Comparison of ENCODE assay signal across 8 cellular contexts in the genomic region with DNA sequence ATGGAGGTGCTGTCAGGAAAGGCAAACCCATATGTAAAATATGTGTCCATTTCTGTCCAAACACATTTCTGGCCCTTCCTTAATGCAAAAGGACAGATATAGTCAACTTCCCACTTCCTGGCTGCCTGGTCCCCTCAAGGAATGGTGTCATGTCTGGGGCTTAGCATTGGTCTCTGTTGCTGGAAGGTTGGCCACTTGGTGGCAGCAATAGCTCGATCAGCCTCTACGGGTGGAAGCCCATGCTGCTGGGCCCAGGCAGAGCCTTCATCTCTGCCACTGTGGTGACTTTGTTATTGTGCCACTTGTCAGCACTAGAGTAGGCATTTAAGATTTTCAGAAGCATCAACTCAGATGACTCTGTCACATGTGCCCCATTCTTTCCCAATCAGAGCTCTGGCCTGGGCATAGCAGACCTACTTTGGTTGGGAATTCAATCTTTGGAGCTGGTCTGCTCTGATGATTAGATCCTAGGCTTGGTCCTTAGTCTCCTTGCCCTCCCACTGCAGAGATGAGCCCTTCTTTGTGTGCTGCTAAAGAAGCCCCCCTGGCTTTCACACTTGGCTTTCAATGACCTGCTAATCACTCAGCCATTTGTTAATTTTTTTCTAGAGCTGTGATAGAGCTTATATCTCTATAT. TPM values are rescaled to one million over a fixed set of nuclear protein-coding genes. Genes with fewer than 3 reads are reported as not detected.
A peak's percentile ranks its signal among the peaks of the same experiment; 100 is the strongest.
DNase-seq lines count a peak whose midpoint lies in the region; ATAC-seq and TF ChIP-seq lines count a peak whose summit lies in the region.

No MANE protein-coding gene starts in this region.

- no peak overlapping the region for H3K14ac ChIP-seq in IMR-90 (replicated peaks; ENCODE audit: low read depth, low read length)

- intact Hi-C loops in IMR-90 (cut with micrococcal nuclease) = loop anchor here (1.0 to 5.0 kb wide), 3 partner anchors 105 to 302 kb away; no protein-coding TSS in a partner anchor
- intact Hi-C loops in adrenal gland (cut with DNase I) = loop anchor here (5.0 kb wide), 2 partner anchors 102 to 107 kb away; no protein-coding TSS in a partner anchor
- intact Hi-C loops in left ventricle myocardium inferior (cut with micrococcal nuclease) = no loop called here

- H2BK5ac ChIP-seq in IMR-90 (ENCODE audit: low read depth, low read length, poor library complexity, severe bottlenecking) = no peak overlapping the region

- TF ChIP-seq CTCF in C4-2B (conservative IDR thresholded peaks at IDR 0.05) = peak; percentile 88
- TF ChIP-seq CTCF in IMR-90 (conservative IDR thresholded peaks at IDR 0.05; ENCODE audit: low read depth, low read length) = peak; percentile 70
- TF ChIP-seq CTCF in adrenal gland (IDR thresholded peaks at IDR 0.05) = peak; percentile 38 to 75 (median 64)
- TF ChIP-seq CTCF in left ventricle myocardium inferior (IDR thresholded peaks at IDR 0.05; ENCODE audit: borderline replicate concordance) = peak; percentile 82

- no peak overlapping the region for H3K56ac ChIP-seq in IMR-90 (ENCODE audit: extremely low read depth, insufficient read depth, low read length)

- CTCF ChIA-PET in IMR-90 (lab: Yijun Ruan, JAX) = interaction anchor here (0.8 to 3.0 kb wide), 11 partner anchors 9 to 302 kb away, joined by 3 to 16 read pairs (median 3); no protein-coding TSS in a partner anchor

- TF ChIP-seq POLR2A in IMR-90 (IDR thresholded peaks at IDR 0.05; ENCODE audit: low read depth, low read length) (no peak), adrenal gland (IDR thresholded peaks at IDR 0.05) (no peak)

- H3K9me1 ChIP-seq in IMR-90 (ENCODE audit: insufficient read depth, low read length) = no peaks in the 10 kb centered on the region

- H2AK9ac ChIP-seq in IMR-90 (replicated peaks; ENCODE audit: low read depth, low read length, poor library complexity) = no peak overlapping the region

- peak; percentile 75 for TF ChIP-seq RAD21 in IMR-90 (IDR thresholded peaks at IDR 0.05; ENCODE audit: low read length)

- H2AFZ ChIP-seq in IMR-90 (replicated peaks; ENCODE audit: low read length, poor library complexity) = no peak overlapping the region

- no peak overlapping the region for H2BK15ac ChIP-seq in IMR-90 (ENCODE audit: low read depth, low read length)

- H4K91ac ChIP-seq in IMR-90 (ENCODE audit: insufficient read depth, low read depth, low read length) = no peak overlapping the region

- ATAC-seq in GM19023 (IDR thresholded peaks at IDR 0.05; ENCODE audit: unreplicated experiment) (peak; percentile 69), IMR-90 (ENCODE audit: low read depth) (peak; percentile 100), GM21528 (IDR thresholded peaks at IDR 0.05; ENCODE audit: low FRiP score, unreplicated experiment) (no peak)

- no peak overlapping the region for H2BK120ac ChIP-seq in IMR-90 (ENCODE audit: low read depth, low read length)

- no peak overlapping the region for H3K4ac ChIP-seq in IMR-90 (ENCODE audit: low read depth, low read length)

- H3K9me3 ChIP-seq in IMR-90 (ENCODE audit: control insufficient read depth, insufficient read depth, low read length) (no peaks in the 10 kb centered on the region), adrenal gland (replicated peaks in 1 of 3) (no peaks in the 10 kb centered on the region), left ventricle myocardium inferior (replicated peaks) (no peaks in the 10 kb centered on the region)

- dilution Hi-C loops in IMR-90 (cut with HindIII; ENCODE audit: low sequenced_read_pairs, unreplicated experiment) = no loop called here

- peak; percentile 42 for DNase-seq in IMR-90
- peak; percentile 60 for DNase-seq in RKO (ENCODE audit: low spot score)
- DNase-seq in adrenal gland = peak; percentile 52 to 86 (median 67)
- peak; percentile 61 for DNase-seq in left ventricle myocardium inferior
- peak; percentile 7 for DNase-seq in pulmonary artery endothelial cell (ENCODE audit: low read depth, low spot score)

- in situ Hi-C loops in IMR-90 (cut with MboI; ENCODE audit: low sequenced_read_pairs) = loop anchor here (5.0 to 10.0 kb wide), 2 partner anchors 192 to 455 kb away; no protein-coding TSS in a partner anchor

- H3K36me3 ChIP-seq in IMR-90 (ENCODE audit: control insufficient read depth, insufficient read depth, low read length) (no peaks in the 10 kb centered on the region), adrenal gland (replicated peaks in 1 of 2) (no peaks in the 10 kb centered on the region), left ventricle myocardium inferior (no peaks in the 10 kb centered on the region)

- H3K4me1 ChIP-seq in IMR-90 (ENCODE audit: control insufficient read depth, insufficient read depth, low read length) (no peaks in the 10 kb centered on the region), adrenal gland (replicated peaks in 1 of 2) (no peaks in the 10 kb centered on the region), left ventricle myocardium inferior (no peaks in the 10 kb centered on the region)

- H3K27ac ChIP-seq in C4-2B = no peak overlapping the region
- H3K27ac ChIP-seq in IMR-90 (ENCODE audit: insufficient read depth, low read length) = no peak overlapping the region
- H3K27ac ChIP-seq in adrenal gland = no peak overlapping the region
- H3K27ac ChIP-seq in left ventricle myocardium inferior (replicated peaks) = no peak overlapping the region

- no peak overlapping the region for H3K9ac ChIP-seq in IMR-90 (ENCODE audit: low read depth, low read length)

- no peak overlapping the region for H3K18ac ChIP-seq in IMR-90 (ENCODE audit: low read depth, low read length)

- no peaks in the 10 kb centered on the region for H4K20me1 ChIP-seq in IMR-90 (ENCODE audit: insufficient read depth, low read length)

- no peak overlapping the region for H4K8ac ChIP-seq in IMR-90 (ENCODE audit: low read depth in 2 of 2, low read length in 2 of 2)

- H3K23ac ChIP-seq in IMR-90 (ENCODE audit: low read depth, low read length) = no peak overlapping the region

- H2BK20ac ChIP-seq in IMR-90 (ENCODE audit: low read depth, low read length) = no peak overlapping the region

- BruUV-seq in IMR-90 (replicated peaks; lab: Mats Ljungman, UMichigan) = no TSS peak

- H3K27me3 ChIP-seq in IMR-90 (ENCODE audit: control insufficient read depth, insufficient read depth, low read length) (peaks cover 5% of the 10 kb centered on the region), adrenal gland (no peaks in the 10 kb centered on the region), left ventricle myocardium inferior (ENCODE audit: low read depth) (no peaks in the 10 kb centered on the region)

- POLR2A ChIA-PET in IMR-90 (lab: Charles Lee; ENCODE audit: unreplicated experiment) = no interaction called here

- no peak overlapping the region for H3K4me3 ChIP-seq in IMR-90 (ENCODE audit: insufficient read depth, low read depth, low read length)
- H3K4me3 ChIP-seq in adrenal gland = no peak overlapping the region
- H3K4me3 ChIP-seq in left ventricle myocardium inferior = no peak overlapping the region

- no peak overlapping the region for H2AK5ac ChIP-seq in IMR-90 (ENCODE audit: low read depth, low read length)

- H4K5ac ChIP-seq in IMR-90 (ENCODE audit: low read depth, low read length) = no peak overlapping the region

- no peaks in the 10 kb centered on the region for H3K79me1 ChIP-seq in IMR-90 (ENCODE audit: low read depth in 1 of 2, low read length in 2 of 2)

- WGBS in IMR-90 (ENCODE audit: extremely low coverage in 2 of 2, insufficient read length in 1 of 2), 2 experiments = 0% methylated on average over 1 of the region's 2 CpGs; no CpG with 5 or more reads in 1 of the 2 experiments
- 0 to 18% (median 7%) methylated on average over 2 of the region's 2 CpGs for WGBS in adrenal gland, 4 donors

- H3K4me2 ChIP-seq in IMR-90 (ENCODE audit: low read depth, low read length) = no peak overlapping the region

TF ChIP-seq in IMR-90, 13 proteins besides CTCF, POLR2A, EP300 and RAD21:
- TF ChIP-seq RFX5 (IDR thresholded peaks at IDR 0.05; ENCODE audit: low read depth, low read length) (no peak), SMC3 (IDR thresholded peaks at IDR 0.05; ENCODE audit: low read depth, low read length) (peak; percentile 54)

RNA-seq across cellular contexts. Expression of gene SPSB4, which starts 51.0 kb away (rescaled TPM):
- total RNA-seq in IMR-90 (2012; rRNA removed) (not detected in 2 replicates), adrenal gland (1 to 10 TPM in 3 of 8 donors, under 1 TPM in 4, not detected in 1; 0.18 to 2.3 (median 0.46) TPM), left ventricle myocardium inferior (11.2 TPM), pulmonary artery endothelial cell (not detected in 2 replicates)
- polyA plus RNA-seq in IMR-90 (2012; rRNA removed) (not detected in 2 replicates), adrenal gland (1 to 10 TPM in 2 of 3 donors, under 1 TPM in 1; 0.67 to 4.0 (median 1.1) TPM)
- polyA plus RNA-seq in IMR-90 (2012; cell fraction: cytosol; rRNA removed) = not detected in 2 replicates
- not detected in 2 replicates for polyA plus RNA-seq in IMR-90 (2012; cell fraction: nucleus; rRNA removed; ENCODE audit: low replicate concordance)

RNA-seq across cellular contexts. Expression of gene SLC25A36, which starts 58.5 kb away (rescaled TPM):
- total RNA-seq in IMR-90 (2012; rRNA removed) (70.3 and 76.7 TPM in 2 replicates), adrenal gland (100 to 1,000 TPM in 1 of 8 donors, 10 to 100 TPM in 7; 30.0 to 124 (median 58.2) TPM), left ventricle myocardium inferior (67.7 TPM), pulmonary artery endothelial cell (60.3 and 62.3 TPM in 2 replicates)
- polyA plus RNA-seq in IMR-90 (2012; rRNA removed) (25.9 and 31.3 TPM in 2 replicates), adrenal gland (10 to 100 TPM; 21.3 to 49.1 (median 33.8) TPM)
- 17.6 and 20.7 TPM in 2 replicates for polyA plus RNA-seq in IMR-90 (2012; cell fraction: cytosol; rRNA removed)
- polyA plus RNA-seq in IMR-90 (2012; cell fraction: nucleus; rRNA removed; ENCODE audit: low replicate concordance) = 73.4 and 187 TPM in 2 replicates

Comparison
In these comparisons a context has a peak if more than half of its experiments do, and no peak if none do; other contexts are left out.
1. DNase-seq: peak in every context shown above with its lines; median percentile 67 in adrenal gland; 61 in left ventricle myocardium inferior; 60 in RKO; 42 in IMR-90; 7 in pulmonary artery endothelial cell.